In the genomic region with DNA sequence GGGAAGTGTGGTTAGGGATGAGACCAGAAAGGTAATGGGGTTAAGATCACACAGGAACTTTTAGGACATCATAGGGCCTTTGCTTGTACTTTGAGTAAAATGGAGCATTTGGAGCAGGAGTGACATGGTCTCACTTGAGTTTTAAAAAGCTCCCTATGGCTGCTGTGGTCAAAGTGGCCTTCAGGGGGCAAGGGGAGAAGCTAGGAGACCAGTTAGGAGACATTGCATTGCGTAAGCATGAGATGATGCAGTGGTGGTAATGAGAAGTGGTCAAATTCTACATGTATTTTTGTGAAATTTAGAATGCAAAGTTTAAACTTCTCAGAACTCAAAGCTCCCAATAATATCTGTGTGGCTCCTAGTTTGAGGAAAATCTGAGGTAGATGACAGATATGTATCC, we compare ENCODE assay signal across 25 cellular contexts. TPM values are rescaled to one million over a fixed set of nuclear protein-coding genes. Genes with fewer than 3 reads are reported as not detected.
"Had no signal": no experiment of that assay in that cellular context is flagged by ENCODE, and none has a peak within 500 bp of the region (broad histone marks: within the 10 kb centered on the region; RNA-seq: fewer than 3 reads in every experiment).

No MANE protein-coding gene starts in this region.

- H3K4me3 ChIP-seq: adrenal gland, body of pancreas, left lung, lower lobe of right lung, ovary, prostate gland, skin epidermis, testis, transverse colon had no signal

- H3K27me3 ChIP-seq: adrenal gland, body of pancreas, left lung, neutrophil, ovary, testis, transverse colon had no signal

- H3K4me3 Mint-ChIP-seq: activated naive CD8-positive, alpha-beta T cell; natural killer cell treated with Interleukin-12 subunit alpha and Interleukin-12 subunit beta and Interleukin-15 and Interleukin-18, amount 100 ng/mL, for 72 hours had no signal

- H3K36me3 Mint-ChIP-seq: activated naive CD8-positive, alpha-beta T cell; natural killer cell treated with Interleukin-12 subunit alpha and Interleukin-12 subunit beta and Interleukin-15 and Interleukin-18, amount 100 ng/mL, for 72 hours had no signal

- H3K27ac Mint-ChIP-seq: activated naive CD8-positive, alpha-beta T cell; natural killer cell treated with Interleukin-12 subunit alpha and Interleukin-12 subunit beta and Interleukin-15 and Interleukin-18, amount 100 ng/mL, for 72 hours had no signal

- DNase-seq: activated CD4-positive, alpha-beta T cell treated with anti-CD3 and anti-CD28 coated beads for 4 hours; activated CD4-positive, alpha-beta T cell treated with anti-CD3 and anti-CD28 coated beads, Interleukin-2, amount 50 U/mL, for 4 hours; activated effector memory CD4-positive, alpha-beta T cell treated with Interleukin-2 at 50 U/mL for 16 hours; activated naive CD4-positive, alpha-beta T cell treated with Interleukin-2 at 50 U/mL for 16 hours; adrenal gland; aorta; body of pancreas; dermis blood vessel endothelial cell; effector CD8-positive, alpha-beta T cell; left lung; lower lobe of right lung; mesenchymal stem cell; ovary; retina; stimulated activated CD4-positive, alpha-beta T cell treated with anti-CD3 and anti-CD28 coated beads, Interleukin-12 subunit alpha, Interleukin-12 subunit beta, amount 100 ng/mL, for 4 hours; stimulated activated CD4-positive, alpha-beta T cell treated with anti-CD3 and anti-CD28 coated beads, Interleukin-4, amount 100 ng/mL, for 1 hour; stimulated activated naive CD8-positive, alpha-beta T cell treated with anti-CD3 and anti-CD28 coated beads, Interleukin-15, Interleukin-2, amounts not matched to agents 100 U/mL and 50 U/mL, for 24 hours; testis; transverse colon had no signal

- H3K9me3 Mint-ChIP-seq: natural killer cell treated with Interleukin-12 subunit alpha and Interleukin-12 subunit beta and Interleukin-15 and Interleukin-18, amount 100 ng/mL, for 72 hours had no signal

- H3K4me1 ChIP-seq: body of pancreas, left lung, lower lobe of right lung, prostate gland, testis, transverse colon had no signal

- H3K36me3 ChIP-seq: adrenal gland, left lung, lower lobe of right lung, neutrophil, ovary, prostate gland, transverse colon had no signal

- H3K27ac ChIP-seq: adrenal gland, body of pancreas, left lung, lower lobe of right lung, neutrophil, ovary, prostate gland, skin epidermis, testis, transverse colon had no signal

- ATAC-seq: body of pancreas; left lung; lower lobe of right lung; natural killer cell treated with Interleukin-12 subunit alpha and Interleukin-12 subunit beta and Interleukin-15 and Interleukin-18, amount 100 ng/mL, for 72 hours; sciatic nerve; stimulated activated naive CD8-positive, alpha-beta T cell treated with anti-CD3 and anti-CD28 coated beads, Interleukin-15, Interleukin-2, amounts not matched to agents 100 U/mL and 50 U/mL, for 24 hours had no signal

RNA-seq across cellular contexts. Expression of a gene that starts 27.9 kb away (rescaled TPM):
- polyA plus RNA-seq: aorta had no signal
